In genomic region chr20:3677733-3678132, GRCh38 we compare ENCODE assay signal across 18 cellular contexts. TPM values are rescaled to one million over a fixed set of nuclear protein-coding genes. Genes with fewer than 3 reads are reported as not detected.
DNase-seq lines count a peak whose midpoint lies in the region; ATAC-seq and TF ChIP-seq lines count a peak whose summit lies in the region.
"Had no signal": no experiment of that assay in that cellular context is flagged by ENCODE, and none has a peak within 500 bp of the region (broad histone marks: within the 10 kb centered on the region; RNA-seq: fewer than 3 reads in every experiment).

No MANE protein-coding gene starts in this region.

- intact Hi-C loops in breast epithelium (cut with DNase I; ENCODE audit: low total_unique reads) (no loop called here), MCF 10A (cut with micrococcal nuclease) (loop anchor here (10.0 kb wide), 1 partner anchor 113 kb away; no protein-coding TSS in a partner anchor), uterus (cut with DNase I; ENCODE audit: low total_unique reads) (loop anchor here (2.0 kb wide), 1 partner anchor 33 kb away; no protein-coding TSS in a partner anchor)

- TF ChIP-seq CTCF in breast epithelium (IDR thresholded peaks at IDR 0.05) (no peak), MCF 10A (IDR thresholded peaks at IDR 0.05; ENCODE audit: unreplicated experiment) (no peak), fibroblast of villous mesenchyme (IDR thresholded peaks at IDR 0.05; ENCODE audit: insufficient read depth, low read depth, low read length) (no peak), nephron (IDR thresholded peaks at IDR 0.05; ENCODE audit: unreplicated experiment in 3 of 3) (no peak), uterus (IDR thresholded peaks at IDR 0.05) (no peak), omental fat pad (IDR thresholded peaks at IDR 0.05) (no peak)

- H3K9me3 ChIP-seq in breast epithelium = no peaks in the 10 kb centered on the region
- H3K9me3 ChIP-seq in uterus = no peaks in the 10 kb centered on the region

- POLR2A ChIA-PET in MCF 10A (lab: Yijun Ruan, JAX) = interaction anchor here (0.7 to 2.1 kb wide), 3 partner anchors 34 to 207 kb away, joined by 3 to 7 read pairs (median 4); partner anchors contain the start of gene SPEF1

- ATAC-seq in omental fat pad (ENCODE audit: low FRiP score) (no peak), GM18519 (IDR thresholded peaks at IDR 0.05; ENCODE audit: low FRiP score, unreplicated experiment) (no peak)

- H3K27me3 Mint-ChIP-seq in MCF 10A (ENCODE audit: insufficient read depth, unreplicated experiment) (peaks cover 31% of the 10 kb centered on the region), nephron (ENCODE audit: low read depth) (peaks cover 38% of the 10 kb centered on the region)

- DNase-seq in breast epithelium (ENCODE audit: low spot score in 2 of 2) (no peak), MCF 10A (ENCODE audit: unreplicated experiment) (no peak), fibroblast of villous mesenchyme (ENCODE audit: low read depth) (peak; percentile 33), uterus (peak; percentile 78 to 90), omental fat pad (ENCODE audit: low spot score) (no peak), NCI-H1092 (lab: John Stamatoyannopoulos, UW) (no peak)
- DNase-seq: activated CD8-positive, alpha-beta memory T cell treated with anti-CD3 and anti-CD28 coated beads, Interleukin-2, amount 50 U/mL, for 4 hours; amniotic stem cell; effector CD8-positive, alpha-beta T cell; Kasumi-1; NCI-H2081; SIG-M5 had no signal

- H3K27ac ChIP-seq in breast epithelium (peak overlapping the region; percentile 68 to 80), uterus (peak overlapping the region; percentile 97 to 98)

- CTCF ChIA-PET in MCF 10A (lab: Yijun Ruan, JAX) = interaction anchor here (1.0 to 8.9 kb wide), 19 partner anchors 9 to 178 kb away, joined by 3 to 154 read pairs (median 9); partner anchors contain the start of genes ADISSP, AP5S1, SIGLEC1 and SPEF1

- H3K9me3 Mint-ChIP-seq in MCF 10A (ENCODE audit: unreplicated experiment) = no peaks in the 10 kb centered on the region
- no peaks in the 10 kb centered on the region for H3K9me3 Mint-ChIP-seq in nephron
- H3K9me3 Mint-ChIP-seq: type B pancreatic cell had no signal

- H3K36me3 Mint-ChIP-seq in MCF 10A (ENCODE audit: insufficient read depth, unreplicated experiment) (no peaks in the 10 kb centered on the region), nephron (ENCODE audit: low read depth) (no peaks in the 10 kb centered on the region)
- H3K36me3 Mint-ChIP-seq: type B pancreatic cell had no signal

- no peak for TF ChIP-seq POLR2A in breast epithelium (IDR thresholded peaks at IDR 0.05)
- no peak for TF ChIP-seq POLR2A in uterus (IDR thresholded peaks at IDR 0.05)

- H3K4me3 Mint-ChIP-seq in MCF 10A (ENCODE audit: unreplicated experiment) (no peak overlapping the region), nephron (peak overlapping the region in 2 of 3 experiments; percentile 43 to 63)
- H3K4me3 Mint-ChIP-seq: type B pancreatic cell had no signal

- H3K27me3 ChIP-seq in breast epithelium = peaks cover 0 to 55% of the 10 kb centered on the region in 2 donors
- H3K27me3 ChIP-seq in uterus = no peaks in the 10 kb centered on the region

- H3K4me3 ChIP-seq in breast epithelium = no peak overlapping the region
- H3K4me3 ChIP-seq in fibroblast of villous mesenchyme (ENCODE audit: low read depth, low read length) = no peak overlapping the region
- no peak overlapping the region for H3K4me3 ChIP-seq in uterus

- H3K27ac Mint-ChIP-seq in MCF 10A (ENCODE audit: low read depth, unreplicated experiment) = no peak overlapping the region
- peak overlapping the region; percentile 63 to 95 (median 90) for H3K27ac Mint-ChIP-seq in nephron
- H3K27ac Mint-ChIP-seq: type B pancreatic cell had no signal

- no peaks in the 10 kb centered on the region for H3K36me3 ChIP-seq in breast epithelium
- no peaks in the 10 kb centered on the region for H3K36me3 ChIP-seq in uterus

- peaks cover 0 to 7% of the 10 kb centered on the region in 2 donors for H3K4me1 ChIP-seq in breast epithelium
- H3K4me1 ChIP-seq in uterus = peaks cover 8 to 20% of the 10 kb centered on the region in 2 donors

- BruUV-seq in MCF 10A (replicated peaks; lab: Mats Ljungman, UMichigan) = no TSS peak

- no peaks in the 10 kb centered on the region for H3K4me1 Mint-ChIP-seq in MCF 10A (ENCODE audit: insufficient read depth, unreplicated experiment)
- peaks cover 46% of the 10 kb centered on the region for H3K4me1 Mint-ChIP-seq in nephron

RNA-seq across cellular contexts. Expression of gene ADAM33, which starts 4.1 kb away (rescaled TPM):
- total RNA-seq in breast epithelium = 10 to 100 TPM; 29.4 to 39.5 (median 37.4) TPM
- not detected in 2 replicates for total RNA-seq in MCF 10A (2022)
- total RNA-seq in fibroblast of villous mesenchyme = 44.8 and 53.1 TPM in 2 replicates
- total RNA-seq in uterus = 100 to 1,000 TPM in 2 of 4 donors, 10 to 100 TPM in 2; 66.5 to 215 (median 128) TPM
- total RNA-seq in omental fat pad = 10 to 100 TPM; 27.3 to 94.4 (median 51.9) TPM
- total RNA-seq: A172 had no signal

RNA-seq across cellular contexts. Expression of gene GFRA4, which starts 14.5 kb away (rescaled TPM):
- total RNA-seq in breast epithelium = not detected
- total RNA-seq in MCF 10A (2022) = not detected in 2 replicates
- total RNA-seq in fibroblast of villous mesenchyme = not detected in 2 replicates
- not detected for total RNA-seq in uterus
- total RNA-seq in omental fat pad = not detected
- total RNA-seq: A172, mononuclear cell, skeletal muscle tissue had no signal

RNA-seq across cellular contexts. Expression of gene SIGLEC1, which starts 34.7 kb away (rescaled TPM):
- total RNA-seq in breast epithelium (10 to 100 TPM in 1 of 3 donors, 1 to 10 TPM in 2; 2.0 to 32.0 (median 6.9) TPM), MCF 10A (2022) (not detected in 2 replicates), fibroblast of villous mesenchyme (not detected in 2 replicates), uterus (1 to 10 TPM; 1.0 to 7.9 (median 3.4) TPM), omental fat pad (10 to 100 TPM; 14.2 to 57.5 (median 27.5) TPM)
- total RNA-seq: A172 had no signal

RNA-seq across cellular contexts. Expression of gene HSPA12B, which starts 54.8 kb away (rescaled TPM):
- total RNA-seq in breast epithelium (10 to 100 TPM in 1 of 3 donors, 1 to 10 TPM in 2; 7.0 to 25.2 (median 9.3) TPM), MCF 10A (2022) (not detected in 2 replicates), fibroblast of villous mesenchyme (under 0.01 TPM in 1 of 2 replicates, not detected in the other), uterus (10 to 100 TPM in 3 of 4 donors, 1 to 10 TPM in 1; 4.7 to 46.2 (median 27.6) TPM), omental fat pad (10 to 100 TPM in 2 of 4 donors, 1 to 10 TPM in 2; 7.7 to 58.2 (median 19.3) TPM)
- total RNA-seq: A172, mononuclear cell had no signal

Comparison
In these comparisons a context has a peak if more than half of its experiments do, and no peak if none do; other contexts are left out.
1. RNA of gene ADAM33, which starts 4.1 kb away (total RNA-seq): 66.5 to 215 TPM in uterus, 27.3 to 94.4 TPM in omental fat pad, 44.8 to 53.1 TPM in fibroblast of villous mesenchyme and 29.4 to 39.5 TPM in breast epithelium; not detected in MCF 10A; every median in the first group is over 10 times any median in the second.
2. DNase-seq: peak in fibroblast of villous mesenchyme (single experiment) and uterus (2 of 2); none in breast epithelium (0 of 2), MCF 10A (single experiment), omental fat pad (single experiment) and NCI-H1092 (single experiment).